In genomic region chr17:1360975-1361374, GRCh38 we compare ENCODE assay signal across 11 cellular contexts. TPM values are rescaled to one million over a fixed set of nuclear protein-coding genes. Genes with fewer than 3 reads are reported as not detected.
A peak's percentile ranks its signal among the peaks of the same experiment; 100 is the strongest.
DNase-seq lines count a peak whose midpoint lies in the region; ATAC-seq and TF ChIP-seq lines count a peak whose summit lies in the region.
"Had no signal": no experiment of that assay in that cellular context is flagged by ENCODE, and none has a peak within 500 bp of the region (broad histone marks: within the 10 kb centered on the region; RNA-seq: fewer than 3 reads in every experiment).

No MANE protein-coding gene starts in this region.

- ATAC-seq in DND-41 (ENCODE audit: insufficient read depth, low read depth): no peak
- ATAC-seq in T-cell (replicated peaks in 1 of 4): no peak
- ATAC-seq in gastrocnemius medialis: no peak
- no peak for ATAC-seq in HG03159 (IDR thresholded peaks at IDR 0.05; ENCODE audit: unreplicated experiment)
- ATAC-seq in HG03039 (IDR thresholded peaks at IDR 0.05; ENCODE audit: unreplicated experiment): no peak

- H3K4me1 ChIP-seq in DND-41 (ENCODE audit: insufficient read depth, low read length): 0 out of 2 replicates have a peak, but pooled peaks cover 3% of the 10 kb centered on the region
- peaks cover 57 to 58% of the 10 kb centered on the region in 2 donors for H3K4me1 ChIP-seq in gastrocnemius medialis
- H3K4me1 ChIP-seq in A673 (ENCODE audit: insufficient read depth, low read length, poor library complexity, severe bottlenecking): peaks cover 9% of the 10 kb centered on the region

- H3K9me3 ChIP-seq in DND-41 (ENCODE audit: insufficient read depth, low read length, severe bottlenecking) (no peaks in the 10 kb centered on the region), gastrocnemius medialis (no peaks in the 10 kb centered on the region), A673 (ENCODE audit: low read depth, low read length, poor library complexity, severe bottlenecking) (no peaks in the 10 kb centered on the region)

- intact Hi-C loops in gastrocnemius medialis (cut with DNase I; ENCODE audit: low total_unique reads) (no loop called here), A673 (cut with micrococcal nuclease; ENCODE audit: unreplicated experiment) (loop anchor here (10.0 kb wide), 1 partner anchor 94 kb away; the partner anchor contains the start of gene CRK)

- no peaks in the 10 kb centered on the region for H3K9me3 Mint-ChIP-seq in T-cell

- no TSS peak for BruUV-seq in A673 (replicated peaks; lab: Mats Ljungman, UMichigan)

- no peak overlapping the region for H3K27ac ChIP-seq in DND-41 (ENCODE audit: low read length)
- peak overlapping the region; percentile 73 to 81 (median 74) for H3K27ac ChIP-seq in gastrocnemius medialis
- no peak overlapping the region for H3K27ac ChIP-seq in A673 (ENCODE audit: low read depth, low read length, poor library complexity, severe bottlenecking)

- peak overlapping the region; percentile 76 to 89 for H3K27ac Mint-ChIP-seq in T-cell

- TF ChIP-seq CTCF in DND-41 (IDR thresholded peaks at IDR 0.05; ENCODE audit: borderline replicate concordance, extremely low read depth, low read length, poor library complexity, severe bottlenecking) (peak; percentile 9), gastrocnemius medialis (IDR thresholded peaks at IDR 0.05 in 4 of 5, conservative IDR thresholded peaks at IDR 0.05 in 1 of 5) (no peak), A673 (conservative IDR thresholded peaks at IDR 0.05; ENCODE audit: low read depth, low read length) (no peak)

- H3K4me1 Mint-ChIP-seq in T-cell: peaks cover 54 to 63% (median 57%) of the 10 kb centered on the region in 3 donors

- in situ Hi-C loops in gastrocnemius medialis (cut with MboI; ENCODE audit: low sequenced_read_pairs in 4 of 4): loop anchor here in 2 of 4 donors (5.0 to 25.0 kb wide), 3 partner anchors 94 to 156 kb away; partner anchors contain the start of genes INPP5K (in 2 of the 2) and CRK (in 1 of the 2)

- no peak overlapping the region for H3K4me2 ChIP-seq in DND-41 (ENCODE audit: insufficient read depth, low read length)

- H3K4me3 ChIP-seq in DND-41 (ENCODE audit: low read depth in 1 of 2, low read length in 2 of 2) (no peak overlapping the region), gastrocnemius medialis (no peak overlapping the region), A673 (ENCODE audit: low read depth, low read length, poor library complexity, severe bottlenecking) (no peak overlapping the region)

- H3K36me3 Mint-ChIP-seq in T-cell: peaks cover 23% of the 10 kb centered on the region

- no peak overlapping the region for H3K9ac ChIP-seq in DND-41 (ENCODE audit: low read depth, low read length)

- POLR2A ChIA-PET in T-cell (lab: Charles Lee): interaction anchor here (0.6 to 1.2 kb wide), 4 partner anchors 39 to 439 kb away, joined by 3 to 10 read pairs (median 5); partner anchors contain the start of genes CRK (in 1 of the 2) and YWHAE (in 1 of the 2)
- POLR2A ChIA-PET in A673 (lab: Charles Lee; ENCODE audit: low non-redundant PET): no interaction called here

- DNase-seq in DND-41 (no peak), T-cell (peak in 2 of 34 experiments; percentile 15 to 16), gastrocnemius medialis (no peak), A673 (ENCODE audit: low spot score) (no peak)
- DNase-seq in central memory CD4-positive, alpha-beta T cell: peak; percentile 24
- DNase-seq: DMS 273 treated with DMSO at 0.1 percent for 48 hours, glutamatergic neuron, NCI-H82, SHP77 treated with DMSO at 0.1 percent for 48 hours had no signal

- no peaks in the 10 kb centered on the region for H3K27me3 ChIP-seq in DND-41 (ENCODE audit: insufficient read depth, low read length, poor library complexity)
- no peaks in the 10 kb centered on the region for H3K27me3 ChIP-seq in gastrocnemius medialis
- no peaks in the 10 kb centered on the region for H3K27me3 ChIP-seq in A673 (replicated peaks; ENCODE audit: insufficient read depth, low read depth, low read length, poor library complexity)

- H2AFZ ChIP-seq in DND-41 (ENCODE audit: low read depth, low read length): no peak overlapping the region

- H3K27me3 Mint-ChIP-seq in T-cell: no peaks in the 10 kb centered on the region

- peaks cover 73% of the 10 kb centered on the region for H4K20me1 ChIP-seq in DND-41 (ENCODE audit: insufficient read depth, low read length)

- TF ChIP-seq POLR2A in gastrocnemius medialis (IDR thresholded peaks at IDR 0.05): no peak

- peak overlapping the region; percentile 35 to 58 (median 57) for H3K4me3 Mint-ChIP-seq in T-cell

- CTCF ChIA-PET in T-cell (lab: Charles Lee) (interaction anchor here (0.6 to 2.8 kb wide), 9 partner anchors 9 to 172 kb away, joined by 3 to 17 read pairs (median 4); partner anchors contain the start of gene INPP5K (in 1 of the 2)), A673 (lab: Charles Lee) (no interaction called here)

- H3K36me3 ChIP-seq in DND-41 (ENCODE audit: insufficient read depth, low read length): peaks cover 86% of the 10 kb centered on the region
- peaks cover 0 to 34% of the 10 kb centered on the region in 2 donors for H3K36me3 ChIP-seq in gastrocnemius medialis
- H3K36me3 ChIP-seq in A673 (ENCODE audit: insufficient read depth, low read length, poor library complexity, severe bottlenecking): peaks cover 71% of the 10 kb centered on the region

- H3K79me2 ChIP-seq in DND-41 (ENCODE audit: insufficient read depth, low read length): peaks cover 94% of the 10 kb centered on the region

RNA-seq across cellular contexts. Expression of gene YWHAE, which starts 39.0 kb away (rescaled TPM):
- total RNA-seq in T-cell (100 to 1,000 TPM; 119 to 129 (median 126) TPM), gastrocnemius medialis (1,000 to 10,000 TPM in 3 of 4 donors, 100 to 1,000 TPM in 1; 915 to 1,814 (median 1,174) TPM), A673 (2021) (1,404 and 1,447 TPM in 2 replicates)

Comparison
In these comparisons a context has a peak if more than half of its experiments do, and no peak if none do; other contexts are left out.
1. H3K27ac ChIP-seq: peak in gastrocnemius medialis (4 of 4); none in DND-41 (single experiment) and A673 (single experiment).
2. RNA of gene YWHAE, which starts 39.0 kb away (total RNA-seq): 1,404 to 1,447 TPM in A673 and 915 to 1,814 TPM in gastrocnemius medialis; 119 to 129 TPM in T-cell; every median in the first group is over 4 times any median in the second.